11 cellular contexts compared by ENCODE assay signal in genomic region chr14:77076118-77076631, GRCh38. TPM values are rescaled to one million over a fixed set of nuclear protein-coding genes. Genes with fewer than 3 reads are reported as not detected.
DNase-seq lines count a peak whose midpoint lies in the region; ATAC-seq, FAIRE-seq and TF ChIP-seq lines count a peak whose summit lies in the region.
"Had no signal": no experiment of that assay in that cellular context is flagged by ENCODE, and none has a peak within 500 bp of the region (broad histone marks: within the 10 kb centered on the region; RNA-seq: fewer than 3 reads in every experiment).

No MANE protein-coding gene starts in this region.

- H3K27me3 ChIP-seq in BLaER1, result no peaks in the 10 kb centered on the region
- no peaks in the 10 kb centered on the region; a peak in 2 of 5 replicates for H3K27me3 ChIP-seq in K562 (ENCODE audit: control insufficient read depth in 2 of 2, insufficient read depth in 2 of 2, low read length in 2 of 2)
- no peaks in the 10 kb centered on the region for H3K27me3 ChIP-seq in parathyroid adenoma (ENCODE audit: control insufficient read depth, insufficient read depth, low read length)

- H3K4me3 Mint-ChIP-seq in T-cell, result no peak overlapping the region
- H3K4me3 Mint-ChIP-seq: IgD-negative memory B cell had no signal

- TF ChIP-seq RAD21 in K562 (CRISPR knock-in tag; conservative IDR thresholded peaks at IDR 0.05 in 1 of 2, IDR thresholded peaks at IDR 0.05 in 1 of 2), result no peak

- BruUV-seq in K562 (replicated peaks; lab: Mats Ljungman, UMichigan), result no TSS peak

- CTCF ChIA-PET in K562 (lab: Yijun Ruan, JAX; ENCODE audit: low intra/inter-chr PET ratio), result interaction anchor here (0.6 kb wide), 1 partner anchor 33 kb away, joined by 4 read pairs; no protein-coding TSS in a partner anchor
- CTCF ChIA-PET in T-cell (lab: Charles Lee), result interaction anchor here (0.6 to 0.7 kb wide), 4 partner anchors 28 to 558 kb away, joined by 3 to 5 read pairs (median 4); no protein-coding TSS in a partner anchor

- H3K27ac ChIP-seq in BLaER1, result no peak overlapping the region
- H3K27ac ChIP-seq in K562 (ENCODE audit: extremely low read depth, low read depth, low read length), result no peak overlapping the region
- H3K27ac ChIP-seq in parathyroid adenoma, result peak overlapping the region; percentile 90

- peak overlapping the region; percentile 17; the same call in 1 of the 2 replicates for H3K9ac ChIP-seq in BLaER1
- H3K9ac ChIP-seq in K562 (ENCODE audit: insufficient read depth in 1 of 2, low read depth in 2 of 2, low read length in 2 of 2), result no peak overlapping the region
- H3K9ac ChIP-seq in parathyroid adenoma, result no peak overlapping the region

- peaks cover 9% of the 10 kb centered on the region for H3K9me3 ChIP-seq in BLaER1
- H3K9me3 ChIP-seq in K562 (replicated peaks; ENCODE audit: control insufficient read depth, insufficient read depth, low read depth, low read length), result no peaks in the 10 kb centered on the region
- no peaks in the 10 kb centered on the region for H3K9me3 ChIP-seq in parathyroid adenoma (ENCODE audit: control insufficient read depth, low read length)

- TF ChIP-seq EP300 in K562 (IDR thresholded peaks at IDR 0.05; ENCODE audit: low read length), result no peak

- FAIRE-seq in K562 (lab: Jason Lieb, UNC), result no peak

- no peak for ATAC-seq in K562
- peak; percentile 94 for ATAC-seq in left ventricle myocardium superior
- no peak for ATAC-seq in HG03280 (IDR thresholded peaks at IDR 0.05; ENCODE audit: unreplicated experiment)
- no peak for ATAC-seq in T-cell (replicated peaks in 1 of 4)

- no peak for TF ChIP-seq POLR2A in K562 (conservative IDR thresholded peaks at IDR 0.05)

- H4K20me1 ChIP-seq in BLaER1, result no peaks in the 10 kb centered on the region
- H4K20me1 ChIP-seq in K562 (replicated peaks; ENCODE audit: control insufficient read depth, insufficient read depth, low read length), result no peaks in the 10 kb centered on the region

- no peaks in the 10 kb centered on the region for H3K4me1 Mint-ChIP-seq in T-cell

- no peaks in the 10 kb centered on the region for H3K9me1 ChIP-seq in K562 (ENCODE audit: control insufficient read depth, insufficient read depth, low read length)

- intact Hi-C loops in K562 (cut with micrococcal nuclease) (no loop called here), left ventricle myocardium superior (cut with micrococcal nuclease) (no loop called here)

- no peaks in the 10 kb centered on the region for H3K79me2 ChIP-seq in K562 (ENCODE audit: control insufficient read depth, insufficient read depth, low read length)
- no peaks in the 10 kb centered on the region for H3K79me2 ChIP-seq in parathyroid adenoma

- no peak overlapping the region for H3K27ac Mint-ChIP-seq in T-cell

- H2AFZ ChIP-seq in K562 (ENCODE audit: low read depth, low read length) (no peak overlapping the region), parathyroid adenoma (peak overlapping the region; percentile 81)

- H3K9me3 Mint-ChIP-seq in T-cell, result peaks cover 0 to 8% (median 2%) of the 10 kb centered on the region in 3 donors

- WGBS in K562 (ENCODE audit: insufficient coverage, low coverage, missing lambda C conversion rate), result 11% methylated on average over 8 of the region's 10 CpGs

- H3K4me3 ChIP-seq in BLaER1 (no peak overlapping the region), K562 (no peak overlapping the region), parathyroid adenoma (ENCODE audit: low read depth, low read length) (no peak overlapping the region)

- in situ Hi-C loops in K562 (cut with MboI), result no loop called here

- peaks cover 0 to 2% of the 10 kb centered on the region in 2 donors for H3K27me3 Mint-ChIP-seq in T-cell
- H3K27me3 Mint-ChIP-seq: IgD-negative memory B cell had no signal

- H3K4me1 ChIP-seq in BLaER1, result peaks cover 49% of the 10 kb centered on the region
- H3K4me1 ChIP-seq in K562 (replicated peaks in 1 of 2; ENCODE audit: control insufficient read depth in 2 of 2, insufficient read depth in 2 of 2, low read length in 2 of 2), result no peaks in the 10 kb centered on the region; a peak in 2 of 5 replicates
- peaks cover 25% of the 10 kb centered on the region for H3K4me1 ChIP-seq in parathyroid adenoma

- H3K36me3 Mint-ChIP-seq in T-cell, result peaks cover 2% of the 10 kb centered on the region

- no peak for DNase-seq in K562 (ENCODE audit: extremely low read depth in 1 of 4, low spot score in 3 of 4)
- DNase-seq in left ventricle myocardium superior, result peak; percentile 79
- no peak for DNase-seq in NCI-H2196 treated with DMSO at 0.1 percent for 48 hours (lab: John Stamatoyannopoulos, UW; ENCODE audit: unreplicated experiment)
- no peak for DNase-seq in activated T-cell treated with anti-CD3 and anti-CD28 coated beads for 4 hours
- DNase-seq in T-cell, result no peak
- DNase-seq: glutamatergic neuron; stimulated activated CD4-positive, alpha-beta T cell treated with anti-CD3 and anti-CD28 coated beads, Interleukin-2, amount 100 ng/mL, for 24 hours had no signal

- POLR2A ChIA-PET in K562 (lab: Yijun Ruan, JAX), result interaction anchor here (2.0 kb wide), 1 partner anchor 10 kb away, joined by 8 read pairs; no protein-coding TSS in a partner anchor
- POLR2A ChIA-PET in T-cell (lab: Charles Lee), result interaction anchor here (0.5 to 0.7 kb wide), 2 partner anchors 26 to 96 kb away, joined by 3 to 9 read pairs; no protein-coding TSS in a partner anchor

- TF ChIP-seq CTCF in K562 (IDR thresholded peaks at IDR 0.05 in 2 of 3, conservative IDR thresholded peaks at IDR 0.05 in 1 of 3; ENCODE audit: insufficient read depth in 2 of 3, low read depth in 1 of 3, low read length in 3 of 3) (no peak), parathyroid adenoma (IDR thresholded peaks at IDR 0.05) (no peak)

- no peaks in the 10 kb centered on the region for H3K36me3 ChIP-seq in BLaER1
- no peaks in the 10 kb centered on the region for H3K36me3 ChIP-seq in K562 (ENCODE audit: control insufficient read depth, insufficient read depth, low read length)
- H3K36me3 ChIP-seq in parathyroid adenoma (ENCODE audit: control insufficient read depth, insufficient read depth, low read length), result no peaks in the 10 kb centered on the region

- H3K4me2 ChIP-seq in BLaER1, result peak overlapping the region; percentile 64
- no peak overlapping the region for H3K4me2 ChIP-seq in K562 (ENCODE audit: insufficient read depth, low read length)
- peak overlapping the region; percentile 40 for H3K4me2 ChIP-seq in parathyroid adenoma (ENCODE audit: low read length)

TF ChIP-seq in K562, 482 proteins besides CTCF, POLR2A, EP300 and RAD21 (continues in another document):
- no peak for TF ChIP-seq L3MBTL2 (IDR thresholded peaks at IDR 0.05)

RNA-seq across cellular contexts. Expression of gene CIPC, which starts 21.9 kb away (rescaled TPM):
- 10.6 and 18.5 TPM in 2 replicates for total RNA-seq in K562 (2011; cell fraction: chromatin; rRNA removed; ENCODE audit: low replicate concordance)
- total RNA-seq in K562 (2011; cell fraction: nucleolus; rRNA removed), result 9.2 and 11.6 TPM in 2 replicates
- 15.0 and 19.5 TPM in 2 replicates for total RNA-seq in K562 (2011; cell fraction: nucleoplasm; rRNA removed)
- 8.5 and 11.1 TPM in 2 replicates for total RNA-seq in K562 (2014; rRNA removed)
- total RNA-seq in K562 (2014; rRNA removed; fragmentation: Illumina TruSeq; extraction: Trizol), result 11.5 and 12.1 TPM in 2 replicates
- 11.1 and 11.9 TPM in 2 replicates for total RNA-seq in K562 (2015; rRNA removed; fragmentation: Illumina TruSeq; extraction: Trizol)
- 10.7 and 14.4 TPM in 2 replicates for total RNA-seq in K562 (2021)
- polyA plus RNA-seq in K562 (2011; rRNA removed), result 15.3 and 16.9 TPM in 2 replicates
- 9.1 and 10.5 TPM in 2 replicates for polyA plus RNA-seq in K562 (2011; cell fraction: cytosol; rRNA removed)
- 14.3 and 15.5 TPM in 2 replicates for polyA plus RNA-seq in K562 (2011; cell fraction: nucleus; rRNA removed)
- 5.6 and 8.3 TPM in 2 replicates for polyA plus RNA-seq in K562 (2012)
- polyA plus RNA-seq in K562 (2014; fragmentation: Illumina TruSeq; extraction: Trizol), result 9.6 and 11.4 TPM in 2 replicates
- 1 to 10 TPM; 5.0 to 6.5 TPM for polyA plus RNA-seq in K562 (2014; fragmentation: Nextera tagmentation; extraction: Ambion mirVana)
- 9.0 and 10.8 TPM in 2 replicates for polyA plus RNA-seq in K562 (2014; rRNA removed)
- 13.3 and 14.9 TPM in 2 replicates for polyA minus RNA-seq in K562 (2011; rRNA and poly(A)+ RNA removed)
- 5.8 and 11.6 TPM in 2 replicates for polyA minus RNA-seq in K562 (2011; cell fraction: cytosol; rRNA and poly(A)+ RNA removed)
- 7.7 and 8.3 TPM in 2 replicates for polyA minus RNA-seq in K562 (2011; cell fraction: nucleus; rRNA and poly(A)+ RNA removed)
- total RNA-seq in left ventricle myocardium superior, result 89.7 TPM
- total RNA-seq in T-cell, result 10 to 100 TPM in 3 of 5 donors, 1 to 10 TPM in 2; 8.4 to 14.0 (median 11.8) TPM

RNA-seq across cellular contexts. Expression of gene IRF2BPL, which starts 47.7 kb away (rescaled TPM):
- total RNA-seq in K562 (2011; cell fraction: chromatin; rRNA removed; ENCODE audit: low replicate concordance), result 1.8 and 3.8 TPM in 2 replicates
- 5.5 and 6.5 TPM in 2 replicates for total RNA-seq in K562 (2011; cell fraction: nucleolus; rRNA removed)
- 2.5 and 3.7 TPM in 2 replicates for total RNA-seq in K562 (2011; cell fraction: nucleoplasm; rRNA removed)
- total RNA-seq in K562 (2014; rRNA removed), result 14.4 and 18.2 TPM in 2 replicates
- total RNA-seq in K562 (2014; rRNA removed; fragmentation: Illumina TruSeq; extraction: Trizol), result 2.4 and 2.5 TPM in 2 replicates
- total RNA-seq in K562 (2015; rRNA removed; fragmentation: Illumina TruSeq; extraction: Trizol), result 4.2 and 5.1 TPM in 2 replicates
- 21.6 and 22.1 TPM in 2 replicates for total RNA-seq in K562 (2021)
- polyA plus RNA-seq in K562 (2011; rRNA removed), result 1.3 and 2.8 TPM in 2 replicates
- polyA plus RNA-seq in K562 (2011; cell fraction: cytosol; rRNA removed), result 1.7 and 4.5 TPM in 2 replicates
- 3.2 and 4.7 TPM in 2 replicates for polyA plus RNA-seq in K562 (2011; cell fraction: nucleus; rRNA removed)
- polyA plus RNA-seq in K562 (2012), result 16.8 and 19.2 TPM in 2 replicates
- polyA plus RNA-seq in K562 (2014; fragmentation: Illumina TruSeq; extraction: Trizol), result 2.5 and 3.6 TPM in 2 replicates
- under 1 TPM; 0.52 to 0.75 TPM for polyA plus RNA-seq in K562 (2014; fragmentation: Nextera tagmentation; extraction: Ambion mirVana)
- 6.5 and 6.9 TPM in 2 replicates for polyA plus RNA-seq in K562 (2014; rRNA removed)
- polyA minus RNA-seq in K562 (2011; rRNA and poly(A)+ RNA removed), result 2.2 TPM in 2 replicates
- 6.6 and 10.5 TPM in 2 replicates for polyA minus RNA-seq in K562 (2011; cell fraction: cytosol; rRNA and poly(A)+ RNA removed)
- 3.1 and 5.6 TPM in 2 replicates for polyA minus RNA-seq in K562 (2011; cell fraction: nucleus; rRNA and poly(A)+ RNA removed)
- total RNA-seq in left ventricle myocardium superior, result 42.8 TPM
- 10 to 100 TPM; 32.6 to 50.4 (median 38.8) TPM for total RNA-seq in T-cell
